Comparison of ENCODE assay signal across 35 cellular contexts in genomic region chr18:26403451-26403850, GRCh38.
A peak's percentile ranks its signal among the peaks of the same experiment; 100 is the strongest.
DNase-seq lines count a peak whose midpoint lies in the region; ATAC-seq and TF ChIP-seq lines count a peak whose summit lies in the region.
"Had no signal": no experiment of that assay in that cellular context is flagged by ENCODE, and none has a peak within 500 bp of the region (broad histone marks: within the 10 kb centered on the region; RNA-seq: fewer than 3 reads in every experiment).

No MANE protein-coding gene starts in this region.

- H3K27me3 Mint-ChIP-seq in T-helper 17 cell: no peaks in the 10 kb centered on the region
- H3K27me3 Mint-ChIP-seq: B cell; CD4-positive, alpha-beta memory T cell; CD4-positive, alpha-beta T cell; CD4-positive, CD25-positive, alpha-beta regulatory T cell; CD8-positive, alpha-beta memory T cell had no signal

- ATAC-seq in HG02798 (IDR thresholded peaks at IDR 0.05; ENCODE audit: poor library complexity, unreplicated experiment) (no peak), T-helper 17 cell (no peak)
- ATAC-seq: A549; CD8-positive, alpha-beta T cell had no signal

- no peaks in the 10 kb centered on the region for H3K27me3 ChIP-seq in adipocyte (replicated peaks; ENCODE audit: control insufficient read depth, insufficient read depth, low read length)
- no peaks in the 10 kb centered on the region for H3K27me3 ChIP-seq in colonic mucosa
- H3K27me3 ChIP-seq: BE2C; BLaER1; BLaER1 treated with 17β-estradiol and CSF1 and Interleukin-3, amounts not matched to agents 10 nM and 100 nM had no signal

- intact Hi-C loops in colonic mucosa (cut with DNase I): no loop called here

- H3K4me1 ChIP-seq in adipocyte (ENCODE audit: control insufficient read depth, insufficient read depth, low read length) (peaks cover 14% of the 10 kb centered on the region), colonic mucosa (no peaks in the 10 kb centered on the region)
- H3K4me1 ChIP-seq: BE2C; BLaER1; BLaER1 treated with 17β-estradiol and CSF1 and Interleukin-3, amounts not matched to agents 10 nM and 100 nM; Caco-2 had no signal

- no peaks in the 10 kb centered on the region for H3K36me3 Mint-ChIP-seq in T-helper 17 cell (ENCODE audit: low read depth)
- H3K36me3 Mint-ChIP-seq: CD14-positive monocyte; CD4-positive, alpha-beta memory T cell; CD8-positive, alpha-beta memory T cell; CD8-positive, alpha-beta T cell had no signal

- no peak for TF ChIP-seq CTCF in colonic mucosa (IDR thresholded peaks at IDR 0.05)

- no peak overlapping the region for H3K27ac ChIP-seq in colonic mucosa
- H3K27ac ChIP-seq: 22Rv1; A549; BLaER1; BLaER1 treated with 17β-estradiol and CSF1 and Interleukin-3, amounts not matched to agents 10 nM and 100 nM; C4-2B had no signal

- H3K36me3 ChIP-seq in adipocyte (ENCODE audit: control insufficient read depth, insufficient read depth, low read length, severe bottlenecking): no peaks in the 10 kb centered on the region
- H3K36me3 ChIP-seq in colonic mucosa: no peaks in the 10 kb centered on the region
- H3K36me3 ChIP-seq: BE2C; BLaER1; BLaER1 treated with 17β-estradiol and CSF1 and Interleukin-3, amounts not matched to agents 10 nM and 100 nM had no signal

- H3K27ac Mint-ChIP-seq in T-helper 17 cell: no peak overlapping the region
- H3K27ac Mint-ChIP-seq: B cell; CD14-positive monocyte; CD4-positive, alpha-beta T cell; CD4-positive, CD25-positive, alpha-beta regulatory T cell; CD8-positive, alpha-beta T cell had no signal

- H3K9ac ChIP-seq in adipocyte (ENCODE audit: low read length): no peak overlapping the region
- no peak overlapping the region for H3K9ac ChIP-seq in colonic mucosa (ENCODE audit: low read depth in 2 of 2, low read length in 2 of 2)
- H3K9ac ChIP-seq: BLaER1; BLaER1 treated with 17β-estradiol and CSF1 and Interleukin-3, amounts not matched to agents 10 nM and 100 nM had no signal

- peaks cover 4% of the 10 kb centered on the region for H3K4me1 Mint-ChIP-seq in T-helper 17 cell
- H3K4me1 Mint-ChIP-seq: CD14-positive monocyte; CD4-positive, alpha-beta memory T cell; CD4-positive, CD25-positive, alpha-beta regulatory T cell; CD8-positive, alpha-beta memory T cell had no signal

- no peak overlapping the region for H3K4me3 Mint-ChIP-seq in T-helper 17 cell
- H3K4me3 Mint-ChIP-seq: B cell; CD14-positive monocyte; CD4-positive, alpha-beta memory T cell; CD4-positive, alpha-beta T cell; CD4-positive, CD25-positive, alpha-beta regulatory T cell; CD8-positive, alpha-beta memory T cell; CD8-positive, alpha-beta T cell had no signal

- H3K4me3 ChIP-seq in adipocyte (ENCODE audit: low read length) (no peak overlapping the region), colonic mucosa (no peak overlapping the region)
- H3K4me3 ChIP-seq: A549; BLaER1; BLaER1 treated with 17β-estradiol and CSF1 and Interleukin-3, amounts not matched to agents 10 nM and 100 nM had no signal

- H3K9me3 ChIP-seq in adipocyte (ENCODE audit: control insufficient read depth, low read length) (no peaks in the 10 kb centered on the region), T-helper 17 cell (ENCODE audit: control insufficient read depth, low read length, poor library complexity, severe bottlenecking) (no peaks in the 10 kb centered on the region), colonic mucosa (no peaks in the 10 kb centered on the region)
- H3K9me3 ChIP-seq: A549; BE2C; BLaER1; BLaER1 treated with 17β-estradiol and CSF1 and Interleukin-3, amounts not matched to agents 10 nM and 100 nM; Caco-2 had no signal

- DNase-seq in adipocyte (ENCODE audit: low read depth) (peak; percentile 64), dedifferentiated amniotic fluid mesenchymal stem cell (ENCODE audit: extremely low spot score) (peak; percentile 58), fibroblast of gingiva (ENCODE audit: low read depth) (peak; percentile 34), fibroblast of peridontal ligament (ENCODE audit: extremely low read depth) (peak; percentile 27), NCI-H524 (lab: John Stamatoyannopoulos, UW) (no peak), T-helper 17 cell (no peak), colonic mucosa (no peak)
- DNase-seq: 8988T; ACHN; AML-193; BE2C; C1 segment of cervical spinal cord; Caco-2; Calu3; CD4-positive, alpha-beta memory T cell; CD4-positive, alpha-beta T cell; CD4-positive, CD25-positive, alpha-beta regulatory T cell; CD8-positive, alpha-beta memory T cell; CD8-positive, alpha-beta T cell; COR-L47; DMS 273 treated with DMSO at 0.1 percent for 48 hours; DMS153; DMS53; DMS79; DMS79 treated with DMSO at 0.1 percent for 48 hours; DND-41; EL had no signal

Comparison
In these comparisons a context has a peak if more than half of its experiments do, and no peak if none do; other contexts are left out.
1. DNase-seq: peak in adipocyte (single experiment), dedifferentiated amniotic fluid mesenchymal stem cell (single experiment), fibroblast of gingiva (single experiment) and fibroblast of peridontal ligament (single experiment); none in NCI-H524 (0 of 2), T-helper 17 cell (0 of 3) and colonic mucosa (single experiment).